In genomic region chr4:78735697-78736096, GRCh38 we compare ENCODE assay signal across 15 cellular contexts. TPM values are rescaled to one million over a fixed set of nuclear protein-coding genes. Genes with fewer than 3 reads are reported as not detected.
DNase-seq lines count a peak whose midpoint lies in the region; ATAC-seq and TF ChIP-seq lines count a peak whose summit lies in the region.
"Had no signal": no experiment of that assay in that cellular context is flagged by ENCODE, and none has a peak within 500 bp of the region (broad histone marks: within the 10 kb centered on the region; RNA-seq: fewer than 3 reads in every experiment).

No MANE protein-coding gene starts in this region.

- H3K36me3 ChIP-seq in esophagus muscularis mucosa: no peaks in the 10 kb centered on the region
- no peaks in the 10 kb centered on the region for H3K36me3 ChIP-seq in SK-N-SH (replicated peaks in 1 of 2; ENCODE audit: control insufficient read depth in 1 of 2, insufficient read depth in 2 of 2, low read length in 1 of 2)
- H3K36me3 ChIP-seq: BLaER1 treated with 17β-estradiol and CSF1 and Interleukin-3, amounts not matched to agents 10 nM and 100 nM had no signal

- no peak overlapping the region for H3K4me2 ChIP-seq in SK-N-SH

- H3K27me3 ChIP-seq in esophagus muscularis mucosa (no peaks in the 10 kb centered on the region), SK-N-SH (ENCODE audit: insufficient read depth) (no peaks in the 10 kb centered on the region)
- H3K27me3 ChIP-seq: BLaER1 treated with 17β-estradiol and CSF1 and Interleukin-3, amounts not matched to agents 10 nM and 100 nM had no signal

- TF ChIP-seq CTCF in esophagus muscularis mucosa (IDR thresholded peaks at IDR 0.05): no peak
- TF ChIP-seq CTCF in SK-N-SH (IDR thresholded peaks at IDR 0.05): no peak

- no peak overlapping the region for H3K9ac ChIP-seq in SK-N-SH
- H3K9ac ChIP-seq: BLaER1 treated with 17β-estradiol and CSF1 and Interleukin-3, amounts not matched to agents 10 nM and 100 nM had no signal

- DNase-seq in OCI-M1 (lab: John Stamatoyannopoulos, UW) (peak; percentile 63), esophagus muscularis mucosa (ENCODE audit: extremely low spot score) (no peak), NCI-H2227 treated with DMSO at 0.1 percent for 48 hours (lab: John Stamatoyannopoulos, UW) (no peak), SK-N-SH (no peak), GM03348 (ENCODE audit: low spot score) (no peak)
- DNase-seq: NCI-H1105; NCI-H510A treated with DMSO at 0.1 percent for 48 hours; SHP77 treated with DMSO at 0.1 percent for 48 hours; stimulated activated CD4-positive, alpha-beta T cell treated with anti-CD3 and anti-CD28 coated beads, Interleukin-4, amount 100 ng/mL, for 1 hour; stimulated activated naive CD8-positive, alpha-beta T cell treated with anti-CD3 and anti-CD28 coated beads, Interleukin-15, amount 100 ng/mL, for 72 hours had no signal

- H3K27ac ChIP-seq in esophagus muscularis mucosa (replicated peaks in 1 of 4) (no peak overlapping the region), SK-N-SH (ENCODE audit: low read depth in 2 of 2, low read length in 1 of 2) (no peak overlapping the region)
- H3K27ac ChIP-seq: VCaP had no signal

- H3K4me1 ChIP-seq in esophagus muscularis mucosa (no peaks in the 10 kb centered on the region), SK-N-SH (ENCODE audit: control insufficient read depth in 1 of 2, insufficient read depth in 2 of 2, low read depth in 1 of 2, low read length in 1 of 2) (no peaks in the 10 kb centered on the region)

- no peak for TF ChIP-seq EP300 in esophagus muscularis mucosa (IDR thresholded peaks at IDR 0.05)
- TF ChIP-seq EP300 in SK-N-SH (IDR thresholded peaks at IDR 0.05; ENCODE audit: borderline replicate concordance in 1 of 2, low read depth in 1 of 2, low read length in 1 of 2): no peak

- ATAC-seq in GM18519 (IDR thresholded peaks at IDR 0.05; ENCODE audit: low FRiP score, unreplicated experiment) (peak; percentile 68), GM21390 (IDR thresholded peaks at IDR 0.05; ENCODE audit: unreplicated experiment) (peak; percentile 67), HG03095 (IDR thresholded peaks at IDR 0.05; ENCODE audit: unreplicated experiment) (peak; percentile 42)
- ATAC-seq: stimulated activated naive CD8-positive, alpha-beta T cell treated with anti-CD3 and anti-CD28 coated beads, Interleukin-15, amount 100 ng/mL, for 72 hours had no signal

- no peaks in the 10 kb centered on the region for H3K79me2 ChIP-seq in SK-N-SH (ENCODE audit: insufficient read depth)

- no peaks in the 10 kb centered on the region for H3F3A ChIP-seq in SK-N-SH (replicated peaks; ENCODE audit: insufficient read depth)

- no peaks in the 10 kb centered on the region for H3K9me2 ChIP-seq in SK-N-SH

- POLR2A ChIA-PET in SK-N-SH (lab: Yijun Ruan, JAX): no interaction called here

- H3K9me3 ChIP-seq in esophagus muscularis mucosa (no peaks in the 10 kb centered on the region), SK-N-SH (peaks cover 4% of the 10 kb centered on the region; the same call in 1 of the 2 replicates)
- H3K9me3 ChIP-seq: BLaER1 treated with 17β-estradiol and CSF1 and Interleukin-3, amounts not matched to agents 10 nM and 100 nM had no signal

- intact Hi-C loops in esophagus muscularis mucosa (cut with DNase I): no loop called here

- no peak for TF ChIP-seq POLR2A in esophagus muscularis mucosa (IDR thresholded peaks at IDR 0.05; ENCODE audit: low read depth)

- no peak overlapping the region for H2AFZ ChIP-seq in SK-N-SH (ENCODE audit: low read depth)

- H3K4me3 ChIP-seq in esophagus muscularis mucosa: no peak overlapping the region
- H3K4me3 ChIP-seq in SK-N-SH (ENCODE audit: low read depth in 2 of 2, low read length in 1 of 2): no peak overlapping the region
- H3K4me3 ChIP-seq: BLaER1 treated with 17β-estradiol and CSF1 and Interleukin-3, amounts not matched to agents 10 nM and 100 nM had no signal

- no peaks in the 10 kb centered on the region for H4K20me1 ChIP-seq in SK-N-SH (ENCODE audit: insufficient read depth)
- H4K20me1 ChIP-seq: BLaER1 treated with 17β-estradiol and CSF1 and Interleukin-3, amounts not matched to agents 10 nM and 100 nM had no signal

- CTCF ChIA-PET in SK-N-SH (lab: Yijun Ruan, JAX): interaction anchor here (0.7 to 1.1 kb wide), 3 partner anchors 11 to 54 kb away, joined by 3 read pairs; no protein-coding TSS in a partner anchor

- no peak for TF ChIP-seq RAD21 in SK-N-SH (IDR thresholded peaks at IDR 0.05; ENCODE audit: low read length)

TF ChIP-seq in SK-N-SH, 30 proteins besides CTCF, POLR2A, EP300 and RAD21:
- TF ChIP-seq POLR2AphosphoS5 (IDR thresholded peaks at IDR 0.05; ENCODE audit: low read depth, low read length) (no peak), FOXM1 (IDR thresholded peaks at IDR 0.05; ENCODE audit: low read depth) (no peak), YY1 (IDR thresholded peaks at IDR 0.05; ENCODE audit: low read depth) (no peak), CHD2 (IDR thresholded peaks at IDR 0.05; ENCODE audit: low read length, partially characterized antibody) (no peak), TCF12 (IDR thresholded peaks at IDR 0.05) (no peak), TAF1 (IDR thresholded peaks at IDR 0.05; ENCODE audit: borderline replicate concordance, low read depth, low read length) (no peak), MAX (IDR thresholded peaks at IDR 0.05; ENCODE audit: low read depth) (no peak), JUND (IDR thresholded peaks at IDR 0.05) (no peak), PBX3 (IDR thresholded peaks at IDR 0.05) (no peak), FOSL2 (IDR thresholded peaks at IDR 0.05; ENCODE audit: borderline replicate concordance, low read depth) (no peak)
- TF ChIP-seq, protein P1, sequence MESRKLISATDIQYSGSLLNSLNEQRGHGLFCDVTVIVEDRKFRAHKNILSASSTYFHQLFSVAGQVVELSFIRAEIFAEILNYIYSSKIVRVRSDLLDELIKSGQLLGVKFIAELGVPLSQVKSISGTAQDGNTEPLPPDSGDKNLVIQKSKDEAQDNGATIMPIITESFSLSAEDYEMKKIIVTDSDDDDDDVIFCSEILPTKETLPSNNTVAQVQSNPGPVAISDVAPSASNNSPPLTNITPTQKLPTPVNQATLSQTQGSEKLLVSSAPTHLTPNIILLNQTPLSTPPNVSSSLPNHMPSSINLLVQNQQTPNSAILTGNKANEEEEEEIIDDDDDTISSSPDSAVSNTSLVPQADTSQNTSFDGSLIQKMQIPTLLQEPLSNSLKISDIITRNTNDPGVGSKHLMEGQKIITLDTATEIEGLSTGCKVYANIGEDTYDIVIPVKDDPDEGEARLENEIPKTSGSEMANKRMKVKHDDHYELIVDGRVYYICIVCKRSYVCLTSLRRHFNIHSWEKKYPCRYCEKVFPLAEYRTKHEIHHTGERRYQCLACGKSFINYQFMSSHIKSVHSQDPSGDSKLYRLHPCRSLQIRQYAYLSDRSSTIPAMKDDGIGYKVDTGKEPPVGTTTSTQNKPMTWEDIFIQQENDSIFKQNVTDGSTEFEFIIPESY (IDR thresholded peaks at IDR 0.05; ENCODE audit: borderline replicate concordance, low read depth): no peak
- TF ChIP-seq, protein P2, sequence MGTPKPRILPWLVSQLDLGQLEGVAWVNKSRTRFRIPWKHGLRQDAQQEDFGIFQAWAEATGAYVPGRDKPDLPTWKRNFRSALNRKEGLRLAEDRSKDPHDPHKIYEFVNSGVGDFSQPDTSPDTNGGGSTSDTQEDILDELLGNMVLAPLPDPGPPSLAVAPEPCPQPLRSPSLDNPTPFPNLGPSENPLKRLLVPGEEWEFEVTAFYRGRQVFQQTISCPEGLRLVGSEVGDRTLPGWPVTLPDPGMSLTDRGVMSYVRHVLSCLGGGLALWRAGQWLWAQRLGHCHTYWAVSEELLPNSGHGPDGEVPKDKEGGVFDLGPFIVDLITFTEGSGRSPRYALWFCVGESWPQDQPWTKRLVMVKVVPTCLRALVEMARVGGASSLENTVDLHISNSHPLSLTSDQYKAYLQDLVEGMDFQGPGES (IDR thresholded peaks at IDR 0.05; ENCODE audit: low read depth, low read length): no peak
- TF ChIP-seq, protein P3, sequence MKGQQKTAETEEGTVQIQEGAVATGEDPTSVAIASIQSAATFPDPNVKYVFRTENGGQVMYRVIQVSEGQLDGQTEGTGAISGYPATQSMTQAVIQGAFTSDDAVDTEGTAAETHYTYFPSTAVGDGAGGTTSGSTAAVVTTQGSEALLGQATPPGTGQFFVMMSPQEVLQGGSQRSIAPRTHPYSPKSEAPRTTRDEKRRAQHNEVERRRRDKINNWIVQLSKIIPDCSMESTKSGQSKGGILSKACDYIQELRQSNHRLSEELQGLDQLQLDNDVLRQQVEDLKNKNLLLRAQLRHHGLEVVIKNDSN (IDR thresholded peaks at IDR 0.05; ENCODE audit: borderline replicate concordance, low read depth): no peak

RNA-seq across cellular contexts. Expression of gene BMP2K, which starts 40.5 kb away (rescaled TPM):
- 10 to 100 TPM; 42.5 to 53.0 (median 45.0) TPM for total RNA-seq in esophagus muscularis mucosa
- 7.2 and 10.0 TPM in 2 replicates for polyA plus RNA-seq in SK-N-SH (2012; rRNA removed)
- polyA plus RNA-seq in SK-N-SH (2012; cell fraction: cytosol; rRNA removed): 8.6 and 8.9 TPM in 2 replicates
- polyA plus RNA-seq in SK-N-SH (2012; cell fraction: nucleus; rRNA removed): 10.7 and 22.6 TPM in 2 replicates
